ENCODE assay signal across 1 cellular context in the genomic region with DNA sequence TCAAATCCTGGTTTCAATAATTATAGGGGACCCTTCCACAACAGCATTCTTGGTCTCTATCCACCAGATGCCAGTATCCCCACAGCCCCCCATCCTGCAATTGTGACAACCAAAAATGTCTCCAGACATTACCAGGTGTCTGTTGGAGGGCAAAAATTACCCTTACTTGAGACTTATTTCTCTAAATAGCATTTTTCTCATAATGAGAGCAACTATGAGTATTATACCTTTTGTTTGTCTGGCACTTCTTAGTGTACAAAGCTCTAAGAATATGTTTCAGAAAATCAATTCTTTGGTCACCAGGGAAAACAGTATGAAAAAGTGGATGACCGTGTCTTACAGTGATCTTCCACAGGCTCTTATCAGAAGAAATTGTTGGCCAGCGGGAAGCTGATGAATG.
TF ChIP-seq lines count a peak whose summit lies in the region.

No MANE protein-coding gene starts in this region.

TF ChIP-seq in GM12878, 131 proteins besides CTCF, POLR2A, EP300 and RAD21 (continued from another document):
- TF ChIP-seq, protein P1, sequence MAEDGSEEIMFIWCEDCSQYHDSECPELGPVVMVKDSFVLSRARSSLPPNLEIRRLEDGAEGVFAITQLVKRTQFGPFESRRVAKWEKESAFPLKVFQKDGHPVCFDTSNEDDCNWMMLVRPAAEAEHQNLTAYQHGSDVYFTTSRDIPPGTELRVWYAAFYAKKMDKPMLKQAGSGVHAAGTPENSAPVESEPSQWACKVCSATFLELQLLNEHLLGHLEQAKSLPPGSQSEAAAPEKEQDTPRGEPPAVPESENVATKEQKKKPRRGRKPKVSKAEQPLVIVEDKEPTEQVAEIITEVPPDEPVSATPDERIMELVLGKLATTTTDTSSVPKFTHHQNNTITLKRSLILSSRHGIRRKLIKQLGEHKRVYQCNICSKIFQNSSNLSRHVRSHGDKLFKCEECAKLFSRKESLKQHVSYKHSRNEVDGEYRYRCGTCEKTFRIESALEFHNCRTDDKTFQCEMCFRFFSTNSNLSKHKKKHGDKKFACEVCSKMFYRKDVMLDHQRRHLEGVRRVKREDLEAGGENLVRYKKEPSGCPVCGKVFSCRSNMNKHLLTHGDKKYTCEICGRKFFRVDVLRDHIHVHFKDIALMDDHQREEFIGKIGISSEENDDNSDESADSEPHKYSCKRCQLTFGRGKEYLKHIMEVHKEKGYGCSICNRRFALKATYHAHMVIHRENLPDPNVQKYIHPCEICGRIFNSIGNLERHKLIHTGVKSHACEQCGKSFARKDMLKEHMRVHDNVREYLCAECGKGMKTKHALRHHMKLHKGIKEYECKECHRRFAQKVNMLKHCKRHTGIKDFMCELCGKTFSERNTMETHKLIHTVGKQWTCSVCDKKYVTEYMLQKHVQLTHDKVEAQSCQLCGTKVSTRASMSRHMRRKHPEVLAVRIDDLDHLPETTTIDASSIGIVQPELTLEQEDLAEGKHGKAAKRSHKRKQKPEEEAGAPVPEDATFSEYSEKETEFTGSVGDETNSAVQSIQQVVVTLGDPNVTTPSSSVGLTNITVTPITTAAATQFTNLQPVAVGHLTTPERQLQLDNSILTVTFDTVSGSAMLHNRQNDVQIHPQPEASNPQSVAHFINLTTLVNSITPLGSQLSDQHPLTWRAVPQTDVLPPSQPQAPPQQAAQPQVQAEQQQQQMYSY (CRISPR knock-in tag; IDR thresholded peaks at IDR 0.05) = no peak
- TF ChIP-seq ELK1 (IDR thresholded peaks at IDR 0.05; ENCODE audit: low read depth, low read length) (no peak), HDGF (IDR thresholded peaks at IDR 0.05) (no peak), SREBF2 (IDR thresholded peaks at IDR 0.05; ENCODE audit: low read length) (no peak), ZBED1 (IDR thresholded peaks at IDR 0.05; ENCODE audit: borderline replicate concordance) (no peak)
